ENCODE assay signal across 16 cellular contexts in the genomic region with DNA sequence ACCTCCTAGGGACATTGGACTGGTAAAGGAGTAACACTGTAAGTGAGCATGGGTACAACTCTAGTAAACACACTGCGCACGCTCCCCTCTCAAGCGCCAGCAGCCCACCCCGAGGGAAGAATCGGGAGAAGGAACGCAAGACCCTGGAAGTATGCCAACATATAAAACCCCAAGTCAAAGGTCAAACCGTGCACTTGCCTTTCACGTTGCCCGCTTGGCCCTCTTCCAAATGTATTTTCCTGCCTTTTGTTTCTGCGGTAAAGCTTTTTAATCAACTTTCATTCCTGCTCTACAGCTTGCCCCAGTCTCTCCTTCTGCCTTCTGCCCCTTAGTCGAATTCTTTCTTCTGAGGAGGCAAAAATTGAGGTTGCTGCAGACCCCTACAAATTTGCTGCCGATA. TPM values are rescaled to one million over a fixed set of nuclear protein-coding genes. Genes with fewer than 3 reads are reported as not detected.
DNase-seq lines count a peak whose midpoint lies in the region; ATAC-seq and TF ChIP-seq lines count a peak whose summit lies in the region.
"Had no signal": no experiment of that assay in that cellular context is flagged by ENCODE, and none has a peak within 500 bp of the region (broad histone marks: within the 10 kb centered on the region; RNA-seq: fewer than 3 reads in every experiment).

No MANE protein-coding gene starts in this region.

- WGBS in hepatocyte (ENCODE audit: low lambda C conversion rate, missing lambda C conversion rate): 92% methylated on average over 12 of the region's 12 CpGs

- no peak overlapping the region for H3K4me3 ChIP-seq in hepatocyte

- H3K36me3 ChIP-seq in hepatocyte (replicated peaks; ENCODE audit: insufficient read depth, low read depth): no peaks in the 10 kb centered on the region

- no peaks in the 10 kb centered on the region for H3K9me3 ChIP-seq in hepatocyte (ENCODE audit: low read depth)

- ATAC-seq in GM18519 (IDR thresholded peaks at IDR 0.05; ENCODE audit: low FRiP score, unreplicated experiment) (no peak), GM19324 (IDR thresholded peaks at IDR 0.05; ENCODE audit: low FRiP score, unreplicated experiment) (no peak)

- no peak for TF ChIP-seq CTCF in hepatocyte (IDR thresholded peaks at IDR 0.05; ENCODE audit: poor library complexity)

- H3K27ac ChIP-seq in hepatocyte: no peak overlapping the region

- DNase-seq in NCI-H82 (lab: John Stamatoyannopoulos, UW): peak; percentile 26
- no peak for DNase-seq in NCI-H82 treated with DMSO at 0.1 percent for 48 hours (lab: John Stamatoyannopoulos, UW; ENCODE audit: unreplicated experiment)
- DNase-seq in NCI-H69 (lab: John Stamatoyannopoulos, UW): peak; percentile 29
- peak; percentile 22 for DNase-seq in dermis blood vessel endothelial cell
- DNase-seq in hepatocyte (ENCODE audit: low spot score): no peak
- DNase-seq: ACHN; C1 segment of cervical spinal cord; CD4-positive, alpha-beta T cell; COR-L47; DMS153; DMS79 treated with DMSO at 0.1 percent for 48 hours; EL; HCEC 1CT; IMR-90 had no signal

- H3K9me2 ChIP-seq in hepatocyte (replicated peaks; ENCODE audit: insufficient read depth): no peaks in the 10 kb centered on the region

- H4K20me1 ChIP-seq in hepatocyte (ENCODE audit: insufficient read depth, poor library complexity, severe bottlenecking): no peaks in the 10 kb centered on the region

- H3K4me2 ChIP-seq in hepatocyte: no peak overlapping the region

- H3K79me2 ChIP-seq in hepatocyte: no peaks in the 10 kb centered on the region

- no peaks in the 10 kb centered on the region for H3K27me3 ChIP-seq in hepatocyte

- no peaks in the 10 kb centered on the region for H3K4me1 ChIP-seq in hepatocyte (ENCODE audit: insufficient read depth)

- H2AFZ ChIP-seq in hepatocyte: no peak overlapping the region

RNA-seq across cellular contexts. Expression of a gene that starts 17.6 kb away (rescaled TPM):
- 7.6 and 10.0 TPM in 2 replicates for total RNA-seq in dermis blood vessel endothelial cell
- 4.6 and 5.2 TPM in 2 replicates for total RNA-seq in hepatocyte
- polyA plus RNA-seq in hepatocyte: 8.6 and 8.9 TPM in 2 replicates

Comparison
In these comparisons a context has a peak if more than half of its experiments do, and no peak if none do; other contexts are left out.
1. DNase-seq: peak in NCI-H82 (single experiment), NCI-H69 (single experiment) and dermis blood vessel endothelial cell (single experiment); none in NCI-H82 treated with DMSO at 0.1 percent for 48 hours (single experiment) and hepatocyte (single experiment).